21 cellular contexts compared by ENCODE assay signal in the genomic region with DNA sequence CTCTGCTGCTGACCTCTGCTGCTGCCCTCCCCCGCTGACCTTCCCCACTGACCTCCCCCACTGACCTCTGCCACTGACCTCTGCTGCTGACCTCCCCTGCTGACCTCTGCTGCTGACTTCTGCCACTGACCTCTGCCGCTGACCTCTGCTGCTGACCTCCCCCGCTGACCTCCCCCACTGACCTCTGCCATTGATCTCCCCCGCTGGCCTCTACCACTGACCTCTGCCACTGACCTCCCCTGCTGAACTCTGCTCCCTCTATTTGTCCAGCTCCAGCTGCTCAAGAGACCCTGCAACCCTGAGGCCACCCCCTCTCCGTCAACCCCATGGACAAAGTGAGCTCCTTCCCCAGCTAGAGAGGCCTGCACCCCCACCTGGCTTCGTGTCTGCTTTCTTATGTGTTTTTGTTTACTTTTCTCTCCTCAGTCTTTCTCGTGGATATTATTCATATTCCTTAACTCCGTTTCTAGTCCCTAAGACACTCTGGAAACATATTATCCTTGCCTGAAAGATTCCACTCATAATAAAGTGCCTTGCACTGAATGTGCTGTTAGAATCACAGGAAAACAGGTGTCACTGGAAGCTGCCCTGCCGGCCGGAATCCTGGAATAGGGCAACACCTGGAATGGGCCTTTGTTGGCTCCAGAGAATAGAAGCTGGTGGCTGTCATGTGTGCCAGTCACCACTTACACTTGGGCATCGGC.
DNase-seq lines count a peak whose midpoint lies in the region; ATAC-seq and TF ChIP-seq lines count a peak whose summit lies in the region.
"Had no signal": no experiment of that assay in that cellular context is flagged by ENCODE, and none has a peak within 500 bp of the region (broad histone marks: within the 10 kb centered on the region; RNA-seq: fewer than 3 reads in every experiment).

No MANE protein-coding gene starts in this region.

- peaks cover 10% of the 10 kb centered on the region for H3K9me3 Mint-ChIP-seq in progenitor cell of endocrine pancreas (ENCODE audit: low read depth)

- in situ Hi-C loops in Panc1 (cut with HindIII; ENCODE audit: low pct_unique_long_range_greater_than_20kb, low sequenced_read_pairs): no loop called here

- no peak overlapping the region for H3K4me3 ChIP-seq in Panc1 (ENCODE audit: low read depth in 2 of 2, low read length in 2 of 2)
- H3K4me3 ChIP-seq: heart left ventricle, psoas muscle, SK-N-MC, thyroid gland had no signal

- ATAC-seq in Panc1 (0 out of 2 replicates have a peak, but pooled peaks have one; percentile 33), HG03135 (IDR thresholded peaks at IDR 0.05; ENCODE audit: unreplicated experiment) (no peak)
- ATAC-seq: left colon; stimulated activated naive CD8-positive, alpha-beta T cell treated with anti-CD3 and anti-CD28 coated beads, Interleukin-15, Interleukin-2, amounts not matched to agents 100 U/mL and 50 U/mL, for 24 hours had no signal

- peak overlapping the region; percentile 27 for H3K4me3 Mint-ChIP-seq in progenitor cell of endocrine pancreas (ENCODE audit: low read depth)
- H3K4me3 Mint-ChIP-seq: HFFc6 had no signal

- H3K27ac ChIP-seq in Panc1 (ENCODE audit: low read length) (no peak overlapping the region), RWPE1 (no peak overlapping the region)
- H3K27ac ChIP-seq: 22Rv1, heart left ventricle, psoas muscle, SK-N-MC, thyroid gland had no signal

- intact Hi-C loops in Panc1 (cut with micrococcal nuclease; ENCODE audit: unreplicated experiment): no loop called here

- POLR2A ChIA-PET in Panc1 (lab: Charles Lee): interaction anchor here (0.7 to 0.8 kb wide), 2 partner anchors 9 to 19 kb away, joined by 3 read pairs; no protein-coding TSS in a partner anchor
- POLR2A ChIA-PET in RWPE1 (lab: Yijun Ruan, JAX; ENCODE audit: low non-redundant PET): no interaction called here

- BruUV-seq in Panc1 (replicated peaks; lab: Mats Ljungman, UMichigan): no TSS peak

- H3K27ac Mint-ChIP-seq in progenitor cell of endocrine pancreas: peak overlapping the region; percentile 61
- H3K27ac Mint-ChIP-seq: HFFc6 had no signal

- no peak for TF ChIP-seq CTCF in Panc1 (IDR thresholded peaks at IDR 0.05)
- no peak for TF ChIP-seq CTCF in progenitor cell of endocrine pancreas (IDR thresholded peaks at IDR 0.05; ENCODE audit: unreplicated experiment)
- TF ChIP-seq CTCF in RWPE1 (conservative IDR thresholded peaks at IDR 0.05; ENCODE audit: low read depth): no peak

- CTCF ChIA-PET in Panc1 (lab: Charles Lee): no interaction called here
- CTCF ChIA-PET in RWPE1 (lab: Yijun Ruan, JAX): interaction anchor here (0.7 kb wide), 2 partner anchors 19 to 85 kb away, joined by 7 to 8 read pairs; no protein-coding TSS in a partner anchor

- H3K4me1 Mint-ChIP-seq in progenitor cell of endocrine pancreas (ENCODE audit: low read depth): peaks cover 20% of the 10 kb centered on the region

- no peaks in the 10 kb centered on the region for H3K27me3 Mint-ChIP-seq in progenitor cell of endocrine pancreas

- DNase-seq in DMS53 (lab: John Stamatoyannopoulos, UW) (peak; percentile 11), DMS53 treated with DMSO at 0.1 percent for 48 hours (lab: John Stamatoyannopoulos, UW; ENCODE audit: unreplicated experiment) (no peak), Panc1 (ENCODE audit: low read depth, low spot score) (no peak), islet precursor cell (peak; percentile 32), progenitor cell of endocrine pancreas (ENCODE audit: low spot score, unreplicated experiment) (no peak), RWPE1 (ENCODE audit: low spot score) (no peak), NCI-H2227 treated with DMSO at 0.1 percent for 48 hours (lab: John Stamatoyannopoulos, UW) (no peak)
- DNase-seq: activated CD4-positive, alpha-beta T cell treated with anti-CD3 and anti-CD28 coated beads, Interleukin-2, amount 50 U/mL, for 4 hours; activated gamma-delta T cell; heart left ventricle; HFFc6; left colon; MV-4-11; NCI-H187; psoas muscle; stimulated activated CD4-positive, alpha-beta T cell treated with anti-CD3 and anti-CD28 coated beads, Interleukin-4, amount 100 ng/mL, for 24 hours; stimulated activated naive CD8-positive, alpha-beta T cell treated with anti-CD3 and anti-CD28 coated beads, Interleukin-15, Interleukin-2, amounts not matched to agents 100 U/mL and 50 U/mL, for 24 hours had no signal

- no peaks in the 10 kb centered on the region for H3K9me3 ChIP-seq in Panc1 (ENCODE audit: control insufficient read depth, insufficient read depth, low read depth, low read length)
- H3K9me3 ChIP-seq: heart left ventricle, psoas muscle, thyroid gland had no signal

- H3K36me3 ChIP-seq in Panc1 (ENCODE audit: control insufficient read depth, insufficient read depth, low read length): no peaks in the 10 kb centered on the region
- H3K36me3 ChIP-seq: heart left ventricle, thyroid gland had no signal

- peaks cover 4% of the 10 kb centered on the region; the same call in 1 of the 2 replicates for H3K4me1 ChIP-seq in Panc1 (ENCODE audit: control insufficient read depth, insufficient read depth, low read length)
- H3K4me1 ChIP-seq: psoas muscle had no signal

- H3K27me3 ChIP-seq in Panc1 (ENCODE audit: control insufficient read depth, insufficient read depth, low read length): 0 out of 2 replicates have a peak, but pooled peaks cover 2% of the 10 kb centered on the region
- H3K27me3 ChIP-seq: heart left ventricle, thyroid gland had no signal

- H3K36me3 Mint-ChIP-seq in progenitor cell of endocrine pancreas (ENCODE audit: insufficient read depth): peaks cover 7% of the 10 kb centered on the region

Comparison
In these comparisons a context has a peak if more than half of its experiments do, and no peak if none do; other contexts are left out.
1. DNase-seq: peak in DMS53 (single experiment) and islet precursor cell (single experiment); none in DMS53 treated with DMSO at 0.1 percent for 48 hours (single experiment), Panc1 (single experiment), progenitor cell of endocrine pancreas (single experiment), RWPE1 (single experiment) and NCI-H2227 treated with DMSO at 0.1 percent for 48 hours (single experiment).